ENCODE assay signal across 8 cellular contexts in the genomic region with DNA sequence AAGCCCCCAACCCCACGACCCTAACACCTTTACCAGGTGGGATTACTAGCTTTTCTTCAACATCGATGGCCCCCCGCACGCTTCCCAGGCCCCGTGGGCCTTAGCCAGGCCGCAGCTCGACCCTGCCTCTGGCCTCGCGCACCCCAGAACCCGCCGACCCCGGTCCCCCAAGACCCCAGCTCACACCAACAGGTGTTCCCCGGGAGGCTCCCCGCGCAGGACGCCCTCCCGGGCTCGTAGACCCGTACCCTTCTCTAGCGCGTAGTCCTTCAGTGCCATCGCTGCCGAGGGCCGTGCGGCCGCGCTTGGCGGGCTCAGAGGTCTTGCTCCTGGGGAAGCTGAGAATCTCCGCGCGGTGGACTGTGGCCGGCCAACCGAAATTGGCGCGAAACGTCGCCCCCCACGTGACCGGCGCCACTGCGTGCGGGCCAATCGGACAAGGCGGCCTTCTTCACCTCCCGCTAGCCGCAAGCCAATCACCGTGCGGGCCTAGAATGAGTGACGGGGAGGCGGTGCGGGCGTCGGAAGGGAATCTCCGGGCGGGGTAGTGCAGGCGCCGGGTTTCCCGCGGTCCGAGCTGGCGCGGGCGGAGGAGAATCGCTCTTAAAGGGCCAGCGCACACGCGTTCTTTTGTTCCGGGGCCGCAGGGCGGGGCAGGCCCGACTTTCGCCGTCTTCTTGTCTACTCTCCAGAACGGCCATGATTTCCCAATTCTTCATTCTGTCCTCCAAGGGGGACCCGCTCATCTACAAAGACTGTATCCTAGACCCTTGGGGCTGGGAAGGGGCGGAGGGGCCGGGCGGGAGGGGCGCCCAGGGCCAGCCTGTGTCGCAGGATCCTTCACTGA. TPM values are rescaled to one million over a fixed set of nuclear protein-coding genes. Genes with fewer than 3 reads are reported as not detected.
DNase-seq lines count a peak whose midpoint lies in the region; ATAC-seq and TF ChIP-seq lines count a peak whose summit lies in the region.

Gene AP4M1, plus strand, starts transcription at position 628 of the 847 bp plus-strand sequence. Its CDS starts 72 bp downstream, at position 700.
Gene MCM7, minus strand, starts transcription at position 382 of the 847 bp plus-strand sequence. Its CDS starts 103 bp downstream, at position 279.

- intact Hi-C loops in left ventricle myocardium superior (cut with micrococcal nuclease), result no loop called here
- intact Hi-C loops in uterus (cut with DNase I; ENCODE audit: low total_unique reads), result no loop called here

- H3K36me3 ChIP-seq in uterus, result no peaks in the 10 kb centered on the region

- H3K27ac ChIP-seq in angular gyrus (ENCODE audit: low read depth, low read length) (peak within 1 kb of the TSS; percentile 91), uterus (peak within 1 kb of the TSS; percentile 92 to 96)

- peak; percentile 85 for ATAC-seq in GM18498 (IDR thresholded peaks at IDR 0.05; ENCODE audit: unreplicated experiment)
- ATAC-seq in HG02938 (IDR thresholded peaks at IDR 0.05; ENCODE audit: unreplicated experiment), result peak; percentile 82
- ATAC-seq in left ventricle myocardium superior, result peak; percentile 95

- H3K27me3 ChIP-seq in uterus, result no peaks in the 10 kb centered on the region

- H3K9me3 ChIP-seq in uterus, result no peaks in the 10 kb centered on the region

- DNase-seq in NCI-H187 (lab: John Stamatoyannopoulos, UW) (peak; percentile 94 to 99), T-helper 2 cell (peak; percentile 90 to 99 (median 94)), left ventricle myocardium superior (peak; percentile 99), pulmonary artery endothelial cell (ENCODE audit: low read depth, low spot score) (peak; percentile 96), uterus (peak; percentile 98 to 99)

- peak within 1 kb of the TSS; percentile 72 to 84 for H3K4me3 ChIP-seq in uterus

- peak; percentile 13 to 48 for TF ChIP-seq POLR2A in uterus (IDR thresholded peaks at IDR 0.05)

- peaks cover 0 to 17% of the 10 kb centered on the region in 2 donors for H3K4me1 ChIP-seq in uterus

- peak in 1 of 4 experiments; percentile 31 for TF ChIP-seq CTCF in uterus (IDR thresholded peaks at IDR 0.05)

RNA-seq across cellular contexts. Expression of gene AP4M1, which starts in this region (rescaled TPM):
- total RNA-seq in left ventricle myocardium superior (15.3 TPM), pulmonary artery endothelial cell (23.8 and 24.9 TPM in 2 replicates), uterus (10 to 100 TPM in 3 of 4 donors, 1 to 10 TPM in 1; 5.0 to 52.0 (median 33.6) TPM)

RNA-seq across cellular contexts. Expression of gene MCM7, which starts in this region (rescaled TPM):
- total RNA-seq in left ventricle myocardium superior (23.9 TPM), pulmonary artery endothelial cell (114 and 205 TPM in 2 replicates), uterus (10 to 100 TPM; 18.7 to 74.8 (median 43.3) TPM)

Comparison
In these comparisons a context has a peak if more than half of its experiments do, and no peak if none do; other contexts are left out.
1. Peak in every context shown above with its lines: DNase-seq, ATAC-seq, H3K4me3 ChIP-seq and H3K27ac ChIP-seq.